In the genomic region with DNA sequence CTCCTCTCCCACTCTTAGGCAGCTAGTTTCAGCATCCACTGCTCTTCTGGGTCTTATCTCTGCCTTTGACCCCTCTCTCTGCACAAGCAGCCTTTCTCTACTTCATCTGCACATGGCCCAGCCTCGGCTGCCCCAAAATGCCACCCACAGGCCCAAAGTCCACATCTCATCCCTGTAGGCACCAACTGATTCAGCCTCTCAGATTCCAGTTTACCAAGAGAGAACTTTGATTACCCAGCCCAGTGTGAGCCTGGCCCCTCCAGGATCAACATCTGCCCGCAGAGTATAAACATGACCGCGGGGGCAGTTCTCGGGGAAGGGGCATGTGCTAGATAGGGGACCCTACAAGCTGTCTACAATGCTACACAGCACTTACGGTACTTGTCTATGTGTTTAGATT, we compare ENCODE assay signal across 23 cellular contexts.
"Had no signal": no experiment of that assay in that cellular context is flagged by ENCODE, and none has a peak within 500 bp of the region (broad histone marks: within the 10 kb centered on the region; RNA-seq: fewer than 3 reads in every experiment).

No MANE protein-coding gene starts in this region.

- H3K27ac Mint-ChIP-seq: activated naive CD8-positive, alpha-beta T cell; activated T-cell treated with anti-CD3 and anti-CD28 coated beads, Interleukin-2, amount 50 U/mL, for 72 hours; dendritic cell treated with granulocyte-macrophage colony-stimulating factor and Interleukin-4, amounts not matched to agents 40 ng/mL and 50 ng/mL, for 4 days; natural killer cell treated with Interleukin-12 subunit alpha and Interleukin-12 subunit beta and Interleukin-15 and Interleukin-18, amount 100 ng/mL, for 72 hours; stimulated activated memory B cell treated with anti-CD40 and anti-IgM and Interleukin-4, amounts not matched to agents 10 μg/mL and 1 μg/mL and 100 μg/mL, for 72 hours had no signal

- H3K9me3 Mint-ChIP-seq: central memory CD8-positive, alpha-beta T cell had no signal

- H3K4me1 ChIP-seq: lower lobe of right lung, sigmoid colon had no signal

- H3K4me3 ChIP-seq: heart right ventricle, lower lobe of right lung, sigmoid colon, smooth muscle cell, suprapubic skin, tibial artery had no signal

- H3K27me3 Mint-ChIP-seq: activated naive CD8-positive, alpha-beta T cell; dendritic cell treated with granulocyte-macrophage colony-stimulating factor and Interleukin-4, amounts not matched to agents 40 ng/mL and 50 ng/mL, for 4 days; stimulated activated memory B cell treated with anti-CD40 and anti-IgM and Interleukin-4, amounts not matched to agents 10 μg/mL and 1 μg/mL and 100 μg/mL, for 72 hours had no signal

- H3K9me3 ChIP-seq: lower lobe of right lung, sigmoid colon, suprapubic skin, tibial artery had no signal

- H3K27ac ChIP-seq: heart right ventricle, lower lobe of right lung, sigmoid colon, suprapubic skin, tibial artery, VCaP had no signal

- ATAC-seq: activated T-cell treated with anti-CD3 and anti-CD28 coated beads, Interleukin-2, amount 50 U/mL, for 72 hours; heart right ventricle; lower lobe of right lung; natural killer cell treated with Interleukin-12 subunit alpha and Interleukin-12 subunit beta and Interleukin-15 and Interleukin-18, amount 100 ng/mL, for 72 hours; stimulated activated memory B cell treated with anti-CD40 and anti-IgM and Interleukin-4, amounts not matched to agents 10 μg/mL and 1 μg/mL and 100 μg/mL, for 72 hours had no signal

- H3K36me3 ChIP-seq: heart right ventricle, lower lobe of right lung, sigmoid colon, suprapubic skin, tibial artery had no signal

- H3K27me3 ChIP-seq: heart right ventricle, sigmoid colon, suprapubic skin, tibial artery had no signal

- H3K4me3 Mint-ChIP-seq: activated naive CD8-positive, alpha-beta T cell; activated T-cell treated with anti-CD3 and anti-CD28 coated beads, Interleukin-2, amount 50 U/mL, for 72 hours; central memory CD8-positive, alpha-beta T cell; dendritic cell treated with granulocyte-macrophage colony-stimulating factor and Interleukin-4, amounts not matched to agents 40 ng/mL and 50 ng/mL, for 4 days; natural killer cell treated with Interleukin-12 subunit alpha and Interleukin-12 subunit beta and Interleukin-15 and Interleukin-18, amount 100 ng/mL, for 72 hours; stimulated activated memory B cell treated with anti-CD40 and anti-IgM and Interleukin-4, amounts not matched to agents 10 μg/mL and 1 μg/mL and 100 μg/mL, for 72 hours had no signal

- DNase-seq: activated CD4-positive, alpha-beta T cell treated with anti-CD3 and anti-CD28 coated beads for 4 hours; activated CD4-positive, alpha-beta T cell treated with anti-CD3 and anti-CD28 coated beads, Interleukin-2, amount 50 U/mL, for 4 hours; activated naive CD4-positive, alpha-beta T cell treated with Interleukin-2 at 50 U/mL for 16 hours; activated T-cell treated with anti-CD3 and anti-CD28 coated beads for 4 hours; activated T-cell treated with anti-CD3 and anti-CD28 coated beads, Interleukin-2, amount 50 U/mL, for 72 hours; anterior cingulate cortex; heart right ventricle; lower lobe of right lung; mesendoderm; retina; sigmoid colon; stimulated activated CD4-positive, alpha-beta T cell treated with anti-CD3 and anti-CD28 coated beads, Interleukin-1b, Interleukin-23, amount 100 ng/mL, for 48 hours; stimulated activated CD4-positive, alpha-beta T cell treated with anti-CD3 and anti-CD28 coated beads, Interleukin-4, amount 100 ng/mL, for 4 hours; stimulated activated CD8-positive, alpha-beta memory T cell treated with anti-CD3 and anti-CD28 coated beads, Interleukin-4, amount 100 ng/mL, for 48 hours; tibial artery had no signal

- H3K4me2 ChIP-seq: smooth muscle cell had no signal

- H3K4me1 Mint-ChIP-seq: stimulated activated memory B cell treated with anti-CD40 and anti-IgM and Interleukin-4, amounts not matched to agents 10 μg/mL and 1 μg/mL and 100 μg/mL, for 72 hours had no signal
